3 cellular contexts compared by ENCODE assay signal in the genomic region with DNA sequence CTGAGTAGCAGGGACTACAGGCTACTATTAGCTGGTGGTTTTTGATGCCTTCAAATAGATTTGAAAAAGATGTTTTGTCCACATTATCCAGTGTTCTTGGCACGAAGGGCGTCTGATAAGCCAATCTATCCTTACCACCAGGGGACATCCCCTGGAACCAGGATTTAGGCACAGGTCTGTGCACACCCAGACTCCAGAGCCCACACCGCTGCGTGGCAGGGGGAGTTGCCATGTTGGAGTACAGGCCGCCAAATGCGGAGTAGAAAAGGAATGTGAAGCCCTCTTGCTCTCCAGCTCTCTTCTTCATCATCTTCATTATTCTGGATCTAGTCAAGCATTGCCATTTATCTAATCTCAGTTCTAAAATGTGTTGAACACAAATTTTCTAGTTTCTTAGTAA. TPM values are rescaled to one million over a fixed set of nuclear protein-coding genes. Genes with fewer than 3 reads are reported as not detected.
"Had no signal": no experiment of that assay in that cellular context is flagged by ENCODE, and none has a peak within 500 bp of the region (broad histone marks: within the 10 kb centered on the region; RNA-seq: fewer than 3 reads in every experiment).

No MANE protein-coding gene starts in this region.

RNA-seq across cellular contexts. Expression of a gene that starts 54.3 kb away (rescaled TPM):
- total RNA-seq: M059J had no signal
- polyA plus RNA-seq: IgD-negative memory B cell, SK-N-SH had no signal
